In genomic region chr7:117129538-117129955, GRCh38 we compare ENCODE assay signal across 2 cellular contexts.
TF ChIP-seq lines count a peak whose summit lies in the region.

No MANE protein-coding gene starts in this region.

TF ChIP-seq in liver, 16 proteins besides CTCF, POLR2A, EP300 and RAD21 (continued from another document):
- TF ChIP-seq, protein P1, sequence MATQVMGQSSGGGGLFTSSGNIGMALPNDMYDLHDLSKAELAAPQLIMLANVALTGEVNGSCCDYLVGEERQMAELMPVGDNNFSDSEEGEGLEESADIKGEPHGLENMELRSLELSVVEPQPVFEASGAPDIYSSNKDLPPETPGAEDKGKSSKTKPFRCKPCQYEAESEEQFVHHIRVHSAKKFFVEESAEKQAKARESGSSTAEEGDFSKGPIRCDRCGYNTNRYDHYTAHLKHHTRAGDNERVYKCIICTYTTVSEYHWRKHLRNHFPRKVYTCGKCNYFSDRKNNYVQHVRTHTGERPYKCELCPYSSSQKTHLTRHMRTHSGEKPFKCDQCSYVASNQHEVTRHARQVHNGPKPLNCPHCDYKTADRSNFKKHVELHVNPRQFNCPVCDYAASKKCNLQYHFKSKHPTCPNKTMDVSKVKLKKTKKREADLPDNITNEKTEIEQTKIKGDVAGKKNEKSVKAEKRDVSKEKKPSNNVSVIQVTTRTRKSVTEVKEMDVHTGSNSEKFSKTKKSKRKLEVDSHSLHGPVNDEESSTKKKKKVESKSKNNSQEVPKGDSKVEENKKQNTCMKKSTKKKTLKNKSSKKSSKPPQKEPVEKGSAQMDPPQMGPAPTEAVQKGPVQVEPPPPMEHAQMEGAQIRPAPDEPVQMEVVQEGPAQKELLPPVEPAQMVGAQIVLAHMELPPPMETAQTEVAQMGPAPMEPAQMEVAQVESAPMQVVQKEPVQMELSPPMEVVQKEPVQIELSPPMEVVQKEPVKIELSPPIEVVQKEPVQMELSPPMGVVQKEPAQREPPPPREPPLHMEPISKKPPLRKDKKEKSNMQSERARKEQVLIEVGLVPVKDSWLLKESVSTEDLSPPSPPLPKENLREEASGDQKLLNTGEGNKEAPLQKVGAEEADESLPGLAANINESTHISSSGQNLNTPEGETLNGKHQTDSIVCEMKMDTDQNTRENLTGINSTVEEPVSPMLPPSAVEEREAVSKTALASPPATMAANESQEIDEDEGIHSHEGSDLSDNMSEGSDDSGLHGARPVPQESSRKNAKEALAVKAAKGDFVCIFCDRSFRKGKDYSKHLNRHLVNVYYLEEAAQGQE (IDR thresholded peaks at IDR 0.05), result peak; percentile 18
- peak; percentile 83 for TF ChIP-seq NR2F2 (IDR thresholded peaks at IDR 0.05)
- peak; percentile 41 for TF ChIP-seq SP1 (IDR thresholded peaks at IDR 0.05)
- TF ChIP-seq RXRA (IDR thresholded peaks at IDR 0.05), result peak; percentile 38 to 55

TF ChIP-seq in HepG2, 621 proteins besides CTCF, POLR2A, EP300 and RAD21 (continued from another document):
- TF ChIP-seq, protein P2, sequence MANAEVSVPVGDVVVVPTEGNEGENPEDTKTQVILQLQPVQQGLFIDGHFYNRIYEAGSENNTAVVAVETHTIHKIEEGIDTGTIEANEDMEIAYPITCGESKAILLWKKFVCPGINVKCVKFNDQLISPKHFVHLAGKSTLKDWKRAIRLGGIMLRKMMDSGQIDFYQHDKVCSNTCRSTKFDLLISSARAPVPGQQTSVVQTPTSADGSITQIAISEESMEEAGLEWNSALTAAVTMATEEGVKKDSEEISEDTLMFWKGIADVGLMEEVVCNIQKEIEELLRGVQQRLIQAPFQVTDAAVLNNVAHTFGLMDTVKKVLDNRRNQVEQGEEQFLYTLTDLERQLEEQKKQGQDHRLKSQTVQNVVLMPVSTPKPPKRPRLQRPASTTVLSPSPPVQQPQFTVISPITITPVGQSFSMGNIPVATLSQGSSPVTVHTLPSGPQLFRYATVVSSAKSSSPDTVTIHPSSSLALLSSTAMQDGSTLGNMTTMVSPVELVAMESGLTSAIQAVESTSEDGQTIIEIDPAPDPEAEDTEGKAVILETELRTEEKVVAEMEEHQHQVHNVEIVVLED (CRISPR knock-in tag; IDR thresholded peaks at IDR 0.05; ENCODE audit: borderline replicate concordance), result no peak
- TF ChIP-seq NFRKB (IDR thresholded peaks at IDR 0.05), result no peak
- no peak for TF ChIP-seq SRY (CRISPR knock-in tag; IDR thresholded peaks at IDR 0.05)
- no peak for TF ChIP-seq RNF2 (conservative IDR thresholded peaks at IDR 0.05; ENCODE audit: low read depth)
- no peak for TF ChIP-seq ZNF75D (CRISPR knock-in tag; IDR thresholded peaks at IDR 0.05; ENCODE audit: borderline replicate concordance)
- TF ChIP-seq ONECUT2 (CRISPR knock-in tag; IDR thresholded peaks at IDR 0.05), result no peak
